Comparison of ENCODE assay signal across 1 cellular context in the genomic region with DNA sequence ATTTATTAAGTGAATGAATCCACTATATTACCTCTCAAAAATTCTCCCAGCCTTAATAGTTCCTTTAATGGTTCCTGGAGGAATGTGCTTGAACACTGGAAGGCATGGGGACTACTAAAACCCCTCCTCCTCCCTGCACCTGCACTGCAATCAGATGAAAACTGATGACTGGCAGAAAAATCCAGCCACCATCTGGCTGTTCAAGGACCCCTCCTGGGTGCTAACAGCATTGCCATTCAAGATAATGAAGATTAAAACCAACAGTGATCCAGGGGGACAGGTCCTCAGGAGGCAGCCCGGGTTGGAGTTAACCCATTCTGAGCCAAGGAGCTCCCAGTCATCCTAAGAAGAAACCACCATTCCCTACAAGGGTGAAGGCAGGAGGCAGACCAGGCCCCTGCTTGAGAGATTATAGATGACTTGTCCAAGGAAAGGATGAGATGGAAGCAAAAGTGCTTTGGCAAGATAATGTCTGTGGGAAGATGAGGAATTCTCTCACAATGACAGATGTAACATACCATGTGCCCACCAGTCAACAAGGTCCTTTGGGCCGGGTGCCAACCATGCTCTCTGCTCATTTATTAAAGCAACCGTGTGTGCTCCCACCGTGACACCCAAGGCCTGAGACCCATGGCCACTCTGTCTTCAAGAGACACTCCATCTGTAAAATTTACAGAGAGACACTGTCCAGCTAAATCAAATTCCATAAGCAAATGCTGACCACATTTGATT.
TF ChIP-seq lines count a peak whose summit lies in the region.

No MANE protein-coding gene starts in this region.

TF ChIP-seq in SK-N-SH, 30 proteins besides CTCF, POLR2A, EP300 and RAD21 (continued from another document):
- TF ChIP-seq SIN3A (IDR thresholded peaks at IDR 0.05; ENCODE audit: borderline replicate concordance, low read depth, low read length) (no peak), TCF12 (IDR thresholded peaks at IDR 0.05) (no peak), GABPA (IDR thresholded peaks at IDR 0.05; ENCODE audit: low read depth) (no peak), RFX5 (IDR thresholded peaks at IDR 0.05; ENCODE audit: low read length) (no peak), FOXM1 (IDR thresholded peaks at IDR 0.05; ENCODE audit: low read depth) (no peak), SMC3 (IDR thresholded peaks at IDR 0.05; ENCODE audit: low read depth, low read length) (no peak), POLR2AphosphoS5 (IDR thresholded peaks at IDR 0.05; ENCODE audit: low read depth, low read length) (no peak), NRF1 (IDR thresholded peaks at IDR 0.05; ENCODE audit: low read depth, low read length) (no peak), CHD2 (IDR thresholded peaks at IDR 0.05; ENCODE audit: low read length, partially characterized antibody) (no peak), RCOR1 (IDR thresholded peaks at IDR 0.05; ENCODE audit: low read length) (peak; percentile 83), TEAD4 (IDR thresholded peaks at IDR 0.05; ENCODE audit: borderline replicate concordance, insufficient read depth) (no peak), NFIC (IDR thresholded peaks at IDR 0.05; ENCODE audit: borderline replicate concordance) (no peak), MXI1 (IDR thresholded peaks at IDR 0.05; ENCODE audit: low read depth, low read length) (0 out of 2 replicates have a peak, but pooled peaks have one; percentile 19)
- TF ChIP-seq, protein P1, sequence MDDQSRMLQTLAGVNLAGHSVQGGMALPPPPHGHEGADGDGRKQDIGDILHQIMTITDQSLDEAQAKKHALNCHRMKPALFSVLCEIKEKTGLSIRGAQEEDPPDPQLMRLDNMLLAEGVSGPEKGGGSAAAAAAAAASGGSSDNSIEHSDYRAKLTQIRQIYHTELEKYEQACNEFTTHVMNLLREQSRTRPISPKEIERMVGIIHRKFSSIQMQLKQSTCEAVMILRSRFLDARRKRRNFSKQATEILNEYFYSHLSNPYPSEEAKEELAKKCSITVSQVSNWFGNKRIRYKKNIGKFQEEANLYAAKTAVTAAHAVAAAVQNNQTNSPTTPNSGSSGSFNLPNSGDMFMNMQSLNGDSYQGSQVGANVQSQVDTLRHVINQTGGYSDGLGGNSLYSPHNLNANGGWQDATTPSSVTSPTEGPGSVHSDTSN (IDR thresholded peaks at IDR 0.05) = no peak
- TF ChIP-seq, protein P2, sequence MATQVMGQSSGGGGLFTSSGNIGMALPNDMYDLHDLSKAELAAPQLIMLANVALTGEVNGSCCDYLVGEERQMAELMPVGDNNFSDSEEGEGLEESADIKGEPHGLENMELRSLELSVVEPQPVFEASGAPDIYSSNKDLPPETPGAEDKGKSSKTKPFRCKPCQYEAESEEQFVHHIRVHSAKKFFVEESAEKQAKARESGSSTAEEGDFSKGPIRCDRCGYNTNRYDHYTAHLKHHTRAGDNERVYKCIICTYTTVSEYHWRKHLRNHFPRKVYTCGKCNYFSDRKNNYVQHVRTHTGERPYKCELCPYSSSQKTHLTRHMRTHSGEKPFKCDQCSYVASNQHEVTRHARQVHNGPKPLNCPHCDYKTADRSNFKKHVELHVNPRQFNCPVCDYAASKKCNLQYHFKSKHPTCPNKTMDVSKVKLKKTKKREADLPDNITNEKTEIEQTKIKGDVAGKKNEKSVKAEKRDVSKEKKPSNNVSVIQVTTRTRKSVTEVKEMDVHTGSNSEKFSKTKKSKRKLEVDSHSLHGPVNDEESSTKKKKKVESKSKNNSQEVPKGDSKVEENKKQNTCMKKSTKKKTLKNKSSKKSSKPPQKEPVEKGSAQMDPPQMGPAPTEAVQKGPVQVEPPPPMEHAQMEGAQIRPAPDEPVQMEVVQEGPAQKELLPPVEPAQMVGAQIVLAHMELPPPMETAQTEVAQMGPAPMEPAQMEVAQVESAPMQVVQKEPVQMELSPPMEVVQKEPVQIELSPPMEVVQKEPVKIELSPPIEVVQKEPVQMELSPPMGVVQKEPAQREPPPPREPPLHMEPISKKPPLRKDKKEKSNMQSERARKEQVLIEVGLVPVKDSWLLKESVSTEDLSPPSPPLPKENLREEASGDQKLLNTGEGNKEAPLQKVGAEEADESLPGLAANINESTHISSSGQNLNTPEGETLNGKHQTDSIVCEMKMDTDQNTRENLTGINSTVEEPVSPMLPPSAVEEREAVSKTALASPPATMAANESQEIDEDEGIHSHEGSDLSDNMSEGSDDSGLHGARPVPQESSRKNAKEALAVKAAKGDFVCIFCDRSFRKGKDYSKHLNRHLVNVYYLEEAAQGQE (IDR thresholded peaks at IDR 0.05; ENCODE audit: low read depth, low read length) = no peak
- TF ChIP-seq, protein P3, sequence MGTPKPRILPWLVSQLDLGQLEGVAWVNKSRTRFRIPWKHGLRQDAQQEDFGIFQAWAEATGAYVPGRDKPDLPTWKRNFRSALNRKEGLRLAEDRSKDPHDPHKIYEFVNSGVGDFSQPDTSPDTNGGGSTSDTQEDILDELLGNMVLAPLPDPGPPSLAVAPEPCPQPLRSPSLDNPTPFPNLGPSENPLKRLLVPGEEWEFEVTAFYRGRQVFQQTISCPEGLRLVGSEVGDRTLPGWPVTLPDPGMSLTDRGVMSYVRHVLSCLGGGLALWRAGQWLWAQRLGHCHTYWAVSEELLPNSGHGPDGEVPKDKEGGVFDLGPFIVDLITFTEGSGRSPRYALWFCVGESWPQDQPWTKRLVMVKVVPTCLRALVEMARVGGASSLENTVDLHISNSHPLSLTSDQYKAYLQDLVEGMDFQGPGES (IDR thresholded peaks at IDR 0.05; ENCODE audit: low read depth, low read length) = no peak
- TF ChIP-seq, protein P4, sequence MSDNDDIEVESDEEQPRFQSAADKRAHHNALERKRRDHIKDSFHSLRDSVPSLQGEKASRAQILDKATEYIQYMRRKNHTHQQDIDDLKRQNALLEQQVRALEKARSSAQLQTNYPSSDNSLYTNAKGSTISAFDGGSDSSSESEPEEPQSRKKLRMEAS (IDR thresholded peaks at IDR 0.05; ENCODE audit: low read depth) = no peak
- TF ChIP-seq, protein P5, sequence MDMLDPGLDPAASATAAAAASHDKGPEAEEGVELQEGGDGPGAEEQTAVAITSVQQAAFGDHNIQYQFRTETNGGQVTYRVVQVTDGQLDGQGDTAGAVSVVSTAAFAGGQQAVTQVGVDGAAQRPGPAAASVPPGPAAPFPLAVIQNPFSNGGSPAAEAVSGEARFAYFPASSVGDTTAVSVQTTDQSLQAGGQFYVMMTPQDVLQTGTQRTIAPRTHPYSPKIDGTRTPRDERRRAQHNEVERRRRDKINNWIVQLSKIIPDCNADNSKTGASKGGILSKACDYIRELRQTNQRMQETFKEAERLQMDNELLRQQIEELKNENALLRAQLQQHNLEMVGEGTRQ (IDR thresholded peaks at IDR 0.05; ENCODE audit: borderline replicate concordance, low read depth, low read length) = no peak
TF ChIP-seq in SK-N-SH: peak in this region for 3.
